13 cellular contexts compared by ENCODE assay signal in genomic region chr21:41778974-41779600, GRCh38. TPM values are rescaled to one million over a fixed set of nuclear protein-coding genes. Genes with fewer than 3 reads are reported as not detected.
DNase-seq lines count a peak whose midpoint lies in the region; ATAC-seq, FAIRE-seq and TF ChIP-seq lines count a peak whose summit lies in the region.
"Had no signal": no experiment of that assay in that cellular context is flagged by ENCODE, and none has a peak within 500 bp of the region (broad histone marks: within the 10 kb centered on the region; RNA-seq: fewer than 3 reads in every experiment).

No MANE protein-coding gene starts in this region.

- no peak overlapping the region for H3K27ac ChIP-seq in brain microvascular endothelial cell
- no peak overlapping the region for H3K27ac ChIP-seq in osteoblast (ENCODE audit: low read depth, low read length)
- H3K27ac ChIP-seq: adrenal gland, dorsolateral prefrontal cortex, gastroesophageal sphincter had no signal

- H3K79me2 ChIP-seq in osteoblast (ENCODE audit: insufficient read depth, low read length) = no peaks in the 10 kb centered on the region

- no peak for FAIRE-seq in RCC 7860 (lab: Jason Lieb, UNC)

- peak; percentile 85 for DNase-seq in ELF-1 (ENCODE audit: low read depth, low spot score)
- DNase-seq in NCI-H146 treated with DMSO at 0.1 percent for 48 hours (lab: John Stamatoyannopoulos, UW; ENCODE audit: unreplicated experiment) = peak; percentile 46
- no peak for DNase-seq in brain microvascular endothelial cell
- peak; percentile 39 for DNase-seq in mesenteric fat pad (ENCODE audit: low spot score)
- no peak for DNase-seq in RCC 7860 (ENCODE audit: low spot score)
- DNase-seq in left ventricle myocardium superior = no peak
- no peak for DNase-seq in osteoblast (ENCODE audit: insufficient read length, low spot score, missing footprints)
- no peak for DNase-seq in kidney glomerular epithelial cell (lab: John Stamatoyannopoulos, UW)
- DNase-seq: stimulated activated naive CD8-positive, alpha-beta T cell treated with anti-CD3 and anti-CD28 coated beads, Interleukin-15, amount 100 ng/mL, for 72 hours had no signal

- intact Hi-C loops in left ventricle myocardium superior (cut with micrococcal nuclease) = loop anchor here (5.0 kb wide), 1 partner anchor 167 kb away; no protein-coding TSS in a partner anchor

- H3K36me3 ChIP-seq in brain microvascular endothelial cell (replicated peaks) = no peaks in the 10 kb centered on the region
- H3K36me3 ChIP-seq in osteoblast (ENCODE audit: insufficient read depth, low read length) = no peaks in the 10 kb centered on the region
- H3K36me3 ChIP-seq: adrenal gland, gastroesophageal sphincter had no signal

- ATAC-seq in left ventricle myocardium superior = no peak
- ATAC-seq: stimulated activated naive CD8-positive, alpha-beta T cell treated with anti-CD3 and anti-CD28 coated beads, Interleukin-15, amount 100 ng/mL, for 72 hours had no signal

- H2AFZ ChIP-seq in osteoblast (ENCODE audit: low read length) = no peak overlapping the region

- TF ChIP-seq CTCF in brain microvascular endothelial cell (IDR thresholded peaks at IDR 0.05; ENCODE audit: low read depth, low read length, missing control alignments) = peak; percentile 11
- no peak for TF ChIP-seq CTCF in osteoblast (IDR thresholded peaks at IDR 0.05; ENCODE audit: extremely low read depth, low read depth, low read length)

- in situ Hi-C loops in brain microvascular endothelial cell (cut with HindIII; ENCODE audit: low pct_ligation_motif_present, low sequenced_read_pairs) = no loop called here

- no peak overlapping the region for H3K4me2 ChIP-seq in osteoblast (ENCODE audit: insufficient read depth, low read length)

- no peaks in the 10 kb centered on the region for H4K20me1 ChIP-seq in osteoblast (ENCODE audit: insufficient read depth, low read length)

- H3K4me3 ChIP-seq in brain microvascular endothelial cell (ENCODE audit: low read depth, low read length) (no peak overlapping the region), osteoblast (ENCODE audit: insufficient read depth, low read length) (no peak overlapping the region)
- H3K4me3 ChIP-seq: adrenal gland, gastroesophageal sphincter had no signal

- no peaks in the 10 kb centered on the region for H3K9me3 ChIP-seq in osteoblast (ENCODE audit: low read depth, low read length)
- H3K9me3 ChIP-seq: adrenal gland, gastroesophageal sphincter had no signal

- H3K27me3 ChIP-seq in brain microvascular endothelial cell (replicated peaks) = peaks cover 13% of the 10 kb centered on the region
- peaks cover 49% of the 10 kb centered on the region for H3K27me3 ChIP-seq in osteoblast (ENCODE audit: insufficient read depth, low read length)

- H3K4me1 ChIP-seq in osteoblast (ENCODE audit: insufficient read depth, low read length) = peaks cover 7% of the 10 kb centered on the region

RNA-seq across cellular contexts. Expression of gene RIPK4, which starts 12.2 kb away (rescaled TPM):
- total RNA-seq in mesenteric fat pad (not detected), left ventricle myocardium superior (0.17 TPM), osteoblast (0.29 and 2.2 TPM in 2 replicates)
- total RNA-seq: pulmonary artery endothelial cell had no signal

Comparison
In these comparisons a context has a peak if more than half of its experiments do, and no peak if none do; other contexts are left out.
1. DNase-seq: peak in ELF-1 (single experiment), NCI-H146 treated with DMSO at 0.1 percent for 48 hours (single experiment) and mesenteric fat pad (single experiment); none in brain microvascular endothelial cell (single experiment), RCC 7860 (single experiment), left ventricle myocardium superior (single experiment), osteoblast (single experiment) and kidney glomerular epithelial cell (single experiment).